ENCODE assay signal across 8 cellular contexts in the genomic region with DNA sequence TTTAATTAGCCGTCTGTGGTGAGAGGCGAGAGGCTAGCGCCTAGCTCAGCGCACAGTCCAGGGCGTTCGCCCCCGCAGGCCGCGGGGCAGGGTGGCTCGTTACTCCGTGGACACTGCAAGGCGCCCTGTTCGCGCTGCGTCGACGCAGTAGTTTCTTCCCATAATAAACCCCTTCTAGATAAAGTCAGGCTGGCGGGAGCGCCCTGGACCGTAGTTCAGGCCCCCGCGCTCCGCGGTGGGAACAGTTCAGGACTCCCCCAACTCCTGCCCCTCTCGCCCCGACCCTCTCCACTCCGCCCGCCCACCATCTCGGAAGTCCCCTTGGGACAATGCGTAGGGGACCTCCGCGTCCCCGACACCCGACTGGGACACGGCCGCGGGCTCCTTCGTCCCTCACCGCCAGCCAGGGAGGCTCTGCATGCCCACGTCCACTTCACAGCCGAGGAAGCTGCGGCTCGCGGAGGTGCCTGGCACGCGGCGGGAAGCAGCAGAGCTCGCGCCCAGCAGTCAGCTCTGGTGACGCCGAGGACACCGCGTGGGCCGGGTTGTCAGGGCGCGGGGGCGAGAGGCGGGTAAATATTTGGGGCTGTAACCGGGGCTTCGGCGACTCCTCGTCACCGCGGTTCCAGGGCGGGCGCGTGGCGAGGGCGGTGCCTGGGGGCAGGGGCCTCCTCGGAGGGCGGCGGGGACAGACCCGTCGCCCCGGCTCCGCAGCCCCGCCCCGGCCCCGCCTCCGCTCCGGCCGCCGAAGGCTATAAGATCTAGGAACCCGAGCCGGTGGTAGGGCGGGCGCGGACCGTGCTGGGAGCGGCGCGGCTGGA. TPM values are rescaled to one million over a fixed set of nuclear protein-coding genes. Genes with fewer than 3 reads are reported as not detected.
DNase-seq lines count a peak whose midpoint lies in the region; ATAC-seq and TF ChIP-seq lines count a peak whose summit lies in the region.

A gene with protein sequence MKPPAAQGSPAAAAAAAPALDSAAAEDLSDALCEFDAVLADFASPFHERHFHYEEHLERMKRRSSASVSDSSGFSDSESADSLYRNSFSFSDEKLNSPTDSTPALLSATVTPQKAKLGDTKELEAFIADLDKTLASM (plus strand): TSS at position 783 of the 821 bp plus-strand sequence. CDS start 158 bp downstream, outside the sequence.

- ATAC-seq in HG03025 (IDR thresholded peaks at IDR 0.05; ENCODE audit: low FRiP score, unreplicated experiment) (peak; percentile 71), omental fat pad (ENCODE audit: low FRiP score) (peak; percentile 74)

- DNase-seq in NCI-H82 (lab: John Stamatoyannopoulos, UW) (peak; percentile 76), NCI-H82 treated with DMSO at 0.1 percent for 48 hours (lab: John Stamatoyannopoulos, UW; ENCODE audit: unreplicated experiment) (no peak), RPMI7951 (ENCODE audit: low read depth) (peak; percentile 60), glomerular endothelial cell (ENCODE audit: extremely low read depth, low read depth, low spot score) (no peak), omental fat pad (ENCODE audit: low spot score) (no peak), superior temporal gyrus (ENCODE audit: extremely low spot score) (peak; percentile 80)
- peak; percentile 73 to 87 (median 84) for DNase-seq in activated naive CD4-positive, alpha-beta T cell (lab: John Stamatoyannopoulos, UW)

- no peak for TF ChIP-seq CTCF in omental fat pad (IDR thresholded peaks at IDR 0.05)

RNA-seq across cellular contexts. Expression of the gene that starts here (rescaled TPM):
- 0.36 and 0.88 TPM in 2 replicates for total RNA-seq in RPMI7951 (2014; rRNA removed; shearing (Covaris generic))
- total RNA-seq in glomerular endothelial cell (358 and 509 TPM in 2 replicates), omental fat pad (100 to 1,000 TPM; 142 to 321 (median 257) TPM)

Comparison
In these comparisons a context has a peak if more than half of its experiments do, and no peak if none do; other contexts are left out.
1. RNA of the gene that starts here (total RNA-seq): 358 to 509 TPM in glomerular endothelial cell and 142 to 321 TPM in omental fat pad; 0.36 to 0.88 TPM in RPMI7951; every median in the first group is over 10 times any median in the second.
2. DNase-seq: peak in NCI-H82 (single experiment), activated naive CD4-positive, alpha-beta T cell (4 of 4) and superior temporal gyrus (single experiment); none in NCI-H82 treated with DMSO at 0.1 percent for 48 hours (single experiment), glomerular endothelial cell (single experiment) and omental fat pad (single experiment).
3. Peak in DNase-seq in RPMI7951; RNA of the gene not detected or under 1 TPM.